Comparison of ENCODE assay signal across 1 cellular context in genomic region chr4:101419324-101420135, GRCh38.
TF ChIP-seq lines count a peak whose summit lies in the region.

No MANE protein-coding gene starts in this region.

TF ChIP-seq in IMR-90, 13 proteins besides CTCF, POLR2A, EP300 and RAD21 (continued from another document):
- TF ChIP-seq CEBPB (IDR thresholded peaks at IDR 0.05; ENCODE audit: low read depth, low read length) (no peak), MXI1 (IDR thresholded peaks at IDR 0.05; ENCODE audit: borderline replicate concordance, low read depth, low read length) (no peak)
